In the genomic region with DNA sequence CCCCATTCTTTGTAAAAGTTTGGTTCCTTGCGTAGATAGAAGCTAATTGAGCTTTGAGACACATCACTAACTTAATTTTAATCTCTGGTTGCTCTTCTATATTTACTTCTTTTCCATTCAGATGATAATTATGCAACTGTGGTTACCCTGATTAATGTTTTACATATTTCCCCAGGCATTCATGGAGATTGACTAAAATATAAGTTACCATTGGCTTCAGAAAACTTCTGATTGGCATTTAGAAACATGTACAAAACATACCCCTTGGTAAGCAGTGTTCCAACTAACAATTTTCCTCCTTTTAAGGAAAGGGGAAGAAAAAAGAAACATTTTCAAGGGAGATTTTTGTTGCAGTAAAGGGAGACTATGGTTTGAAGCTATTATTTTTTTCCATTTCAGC, we compare ENCODE assay signal across 32 cellular contexts. TPM values are rescaled to one million over a fixed set of nuclear protein-coding genes. Genes with fewer than 3 reads are reported as not detected.
A peak's percentile ranks its signal among the peaks of the same experiment; 100 is the strongest.
DNase-seq lines count a peak whose midpoint lies in the region; ATAC-seq and TF ChIP-seq lines count a peak whose summit lies in the region.
"Had no signal": no experiment of that assay in that cellular context is flagged by ENCODE, and none has a peak within 500 bp of the region (broad histone marks: within the 10 kb centered on the region; RNA-seq: fewer than 3 reads in every experiment).

No MANE protein-coding gene starts in this region.

- H3K27ac Mint-ChIP-seq in MCF 10A (ENCODE audit: low read depth, unreplicated experiment) (peak overlapping the region; percentile 69), chondrocyte (ENCODE audit: unreplicated experiment) (peak overlapping the region; percentile 79), CD14-positive monocyte (no peak overlapping the region)
- H3K27ac Mint-ChIP-seq: activated CD4-positive, alpha-beta memory T cell treated with anti-CD3 and anti-CD28 coated beads for 36 hours; activated naive CD8-positive, alpha-beta T cell treated with anti-CD3 and anti-CD28 coated beads for 36 hours; activated T-helper 17 cell treated with anti-CD3 and anti-CD28 coated beads, Interleukin-2, amount 50 U/mL, for 72 hours; CD8-positive, alpha-beta T cell; IgD-negative memory B cell; stimulated activated naive CD8-positive, alpha-beta T cell treated with anti-CD3 and anti-CD28 coated beads, Interleukin-15, Interleukin-2, amounts not matched to agents 100 ng/mL and 50 ng/mL, for 24 hours; T-cell had no signal

- TF ChIP-seq CTCF in MCF 10A (IDR thresholded peaks at IDR 0.05; ENCODE audit: unreplicated experiment) (no peak), breast epithelium (IDR thresholded peaks at IDR 0.05) (no peak), chondrocyte (IDR thresholded peaks at IDR 0.05) (no peak), CD14-positive monocyte (IDR thresholded peaks at IDR 0.05) (no peak)

- H3K4me1 Mint-ChIP-seq in MCF 10A (ENCODE audit: insufficient read depth, unreplicated experiment): peaks cover 28% of the 10 kb centered on the region
- H3K4me1 Mint-ChIP-seq in chondrocyte (ENCODE audit: low read depth): peaks cover 36% of the 10 kb centered on the region
- no peaks in the 10 kb centered on the region for H3K4me1 Mint-ChIP-seq in CD14-positive monocyte
- H3K4me1 Mint-ChIP-seq: activated naive CD8-positive, alpha-beta T cell treated with anti-CD3 and anti-CD28 coated beads for 36 hours; activated T-helper 17 cell treated with anti-CD3 and anti-CD28 coated beads, Interleukin-2, amount 50 U/mL, for 72 hours; IgD-negative memory B cell; T-cell had no signal

- H3K9me3 ChIP-seq in breast epithelium (no peaks in the 10 kb centered on the region), mesodermal cell (ENCODE audit: control insufficient read depth, low read length) (no peaks in the 10 kb centered on the region)
- H3K9me3 ChIP-seq: Peyer's patch, sigmoid colon, thoracic aorta, uterus had no signal

- H3K36me3 Mint-ChIP-seq in MCF 10A (ENCODE audit: insufficient read depth, unreplicated experiment): no peaks in the 10 kb centered on the region
- H3K36me3 Mint-ChIP-seq in chondrocyte (ENCODE audit: low read depth): no peaks in the 10 kb centered on the region
- no peaks in the 10 kb centered on the region for H3K36me3 Mint-ChIP-seq in CD14-positive monocyte
- H3K36me3 Mint-ChIP-seq: activated CD4-positive, alpha-beta memory T cell treated with anti-CD3 and anti-CD28 coated beads for 36 hours; activated naive CD8-positive, alpha-beta T cell treated with anti-CD3 and anti-CD28 coated beads for 36 hours; CD8-positive, alpha-beta T cell; T-cell had no signal

- CTCF ChIA-PET in MCF 10A (lab: Yijun Ruan, JAX): interaction anchor here (0.6 kb wide), 2 partner anchors 10 to 41 kb away, joined by 3 to 4 read pairs; no protein-coding TSS in a partner anchor

- H3K27ac ChIP-seq in breast epithelium (no peak overlapping the region), mesodermal cell (ENCODE audit: low read depth, low read length, severe bottlenecking) (peak overlapping the region; percentile 87)
- H3K27ac ChIP-seq: dorsolateral prefrontal cortex, Peyer's patch, sigmoid colon, thoracic aorta, uterus had no signal

- H3K9me3 Mint-ChIP-seq in MCF 10A (ENCODE audit: unreplicated experiment) (peaks cover 8% of the 10 kb centered on the region), chondrocyte (ENCODE audit: low read depth) (no peaks in the 10 kb centered on the region), CD14-positive monocyte (peaks cover 0 to 4% (median 2%) of the 10 kb centered on the region in 7 donors)
- H3K9me3 Mint-ChIP-seq: activated CD4-positive, alpha-beta memory T cell treated with anti-CD3 and anti-CD28 coated beads for 36 hours; activated T-helper 17 cell treated with anti-CD3 and anti-CD28 coated beads, Interleukin-2, amount 50 U/mL, for 72 hours; CD8-positive, alpha-beta T cell; IgD-negative memory B cell had no signal

- no TSS peak for BruUV-seq in MCF 10A (replicated peaks; lab: Mats Ljungman, UMichigan)

- H3K27me3 ChIP-seq in breast epithelium: no peaks in the 10 kb centered on the region
- H3K27me3 ChIP-seq: Peyer's patch, sigmoid colon, uterus had no signal

- no peak overlapping the region for H3K4me3 ChIP-seq in breast epithelium
- H3K4me3 ChIP-seq in mesodermal cell (ENCODE audit: extremely low read depth, insufficient read depth, low read length, poor library complexity, severe bottlenecking): no peak overlapping the region
- H3K4me3 ChIP-seq: dorsolateral prefrontal cortex, Peyer's patch, sigmoid colon, thoracic aorta, uterus had no signal

- intact Hi-C loops in MCF 10A (cut with micrococcal nuclease) (no loop called here), breast epithelium (cut with DNase I; ENCODE audit: low total_unique reads) (loop anchor here (5.0 kb wide), 1 partner anchor 896 kb away; no protein-coding TSS in a partner anchor), CD14-positive monocyte (cut with micrococcal nuclease) (no loop called here)

- H3K4me1 ChIP-seq in breast epithelium (no peaks in the 10 kb centered on the region), mesodermal cell (ENCODE audit: control insufficient read depth, insufficient read depth, low read length, poor library complexity, severe bottlenecking) (peaks cover 42% of the 10 kb centered on the region)
- H3K4me1 ChIP-seq: Peyer's patch, uterus had no signal

- DNase-seq in MCF 10A (ENCODE audit: unreplicated experiment): no peak
- no peak for DNase-seq in breast epithelium (ENCODE audit: low spot score in 2 of 2)
- DNase-seq in chondrocyte (ENCODE audit: low spot score): no peak
- DNase-seq in CD14-positive monocyte (ENCODE audit: low spot score): no peak
- no peak for DNase-seq in GF-D8 (lab: John Stamatoyannopoulos, UW)
- DNase-seq in activated CD8-positive, alpha-beta memory T cell treated with anti-CD3 and anti-CD28 coated beads for 24 hours: no peak
- DNase-seq: 8988T; activated CD4-positive, alpha-beta memory T cell treated with anti-CD3 and anti-CD28 coated beads for 36 hours; activated CD4-positive, CD25-positive, alpha-beta regulatory T cell treated with anti-CD3 and anti-CD28 coated beads, Interleukin-2, amount 50 U/mL, for 72 hours; activated CD8-positive, alpha-beta memory T cell treated with anti-CD3 and anti-CD28 coated beads, Interleukin-2, amount 50 U/mL, for 48 hours; activated naive CD8-positive, alpha-beta T cell treated with anti-CD3 and anti-CD28 coated beads for 36 hours; AML-193; CD8-positive, alpha-beta T cell; cerebellar nuclear complex; dorsolateral prefrontal cortex; H7; head of caudate nucleus; NCI-H1092 treated with DMSO at 0.1 percent for 48 hours; NCI-H187 treated with DMSO at 0.1 percent for 48 hours; NCI-H526 treated with DMSO at 0.1 percent for 48 hours; Peyer's patch; SIG-M5; sigmoid colon; T-cell; uterus had no signal

- no CpG with 5 or more reads among the region's 1 CpG for WGBS in mesodermal cell (ENCODE audit: insufficient coverage in 2 of 2), 2 experiments

- H3K4me3 Mint-ChIP-seq in MCF 10A (ENCODE audit: unreplicated experiment): no peak overlapping the region
- H3K4me3 Mint-ChIP-seq in chondrocyte (ENCODE audit: unreplicated experiment): no peak overlapping the region
- no peak overlapping the region for H3K4me3 Mint-ChIP-seq in CD14-positive monocyte
- H3K4me3 Mint-ChIP-seq: activated CD4-positive, alpha-beta memory T cell treated with anti-CD3 and anti-CD28 coated beads for 36 hours; activated naive CD8-positive, alpha-beta T cell treated with anti-CD3 and anti-CD28 coated beads for 36 hours; activated T-helper 17 cell treated with anti-CD3 and anti-CD28 coated beads, Interleukin-2, amount 50 U/mL, for 72 hours; CD8-positive, alpha-beta T cell; IgD-negative memory B cell; stimulated activated naive CD8-positive, alpha-beta T cell treated with anti-CD3 and anti-CD28 coated beads, Interleukin-15, Interleukin-2, amounts not matched to agents 100 ng/mL and 50 ng/mL, for 24 hours; T-cell had no signal

- no peak for TF ChIP-seq POLR2A in breast epithelium (IDR thresholded peaks at IDR 0.05)

- H3K27me3 Mint-ChIP-seq in MCF 10A (ENCODE audit: insufficient read depth, unreplicated experiment) (no peaks in the 10 kb centered on the region), chondrocyte (ENCODE audit: low read depth) (no peaks in the 10 kb centered on the region), CD14-positive monocyte (ENCODE audit: low read depth in 3 of 3) (peaks cover 0 to 1% (median 0%) of the 10 kb centered on the region in 3 donors)
- H3K27me3 Mint-ChIP-seq: activated CD4-positive, alpha-beta memory T cell treated with anti-CD3 and anti-CD28 coated beads for 36 hours; activated naive CD8-positive, alpha-beta T cell treated with anti-CD3 and anti-CD28 coated beads for 36 hours; activated T-helper 17 cell treated with anti-CD3 and anti-CD28 coated beads, Interleukin-2, amount 50 U/mL, for 72 hours; IgD-negative memory B cell; progenitor cell of endocrine pancreas; stimulated activated naive CD8-positive, alpha-beta T cell treated with anti-CD3 and anti-CD28 coated beads, Interleukin-15, Interleukin-2, amounts not matched to agents 100 ng/mL and 50 ng/mL, for 24 hours; T-cell had no signal

- POLR2A ChIA-PET in MCF 10A (lab: Yijun Ruan, JAX): interaction anchor here (1.3 kb wide), 1 partner anchor 9 kb away, joined by 3 read pairs; no protein-coding TSS in a partner anchor

- no peak for ATAC-seq in GM21515 (IDR thresholded peaks at IDR 0.05; ENCODE audit: unreplicated experiment)
- ATAC-seq: activated T-helper 17 cell treated with anti-CD3 and anti-CD28 coated beads, Interleukin-2, amount 50 U/mL, for 72 hours; CD8-positive, alpha-beta T cell; T-cell had no signal

- H3K36me3 ChIP-seq in breast epithelium (no peaks in the 10 kb centered on the region), mesodermal cell (ENCODE audit: control insufficient read depth, insufficient read depth, low read length) (no peaks in the 10 kb centered on the region)
- H3K36me3 ChIP-seq: Peyer's patch, sigmoid colon, thoracic aorta, uterus had no signal

RNA-seq across cellular contexts. Expression of a gene that starts 43.9 kb away (rescaled TPM):
- total RNA-seq in MCF 10A (2022) (0.02 and 0.05 TPM in 2 replicates), breast epithelium (1 to 10 TPM in 1 of 3 donors, under 1 TPM in 2; 0.64 to 5.0 (median 0.66) TPM), chondrocyte (21.3 to 27.7 TPM (median 21.9 TPM) in 3 replicates)
- 3.4 TPM for polyA plus RNA-seq in mesodermal cell (2013, experiment 1 of 2)
- 2.8 TPM for polyA plus RNA-seq in mesodermal cell (2013, experiment 2 of 2)
- not detected for polyA plus RNA-seq in CD14-positive monocyte
- total RNA-seq: activated CD4-positive, alpha-beta memory T cell treated with anti-CD3 and anti-CD28 coated beads for 36 hours; activated naive CD8-positive, alpha-beta T cell treated with anti-CD3 and anti-CD28 coated beads for 36 hours; activated T-helper 17 cell treated with anti-CD3 and anti-CD28 coated beads, Interleukin-2, amount 50 U/mL, for 72 hours; CD8-positive, alpha-beta T cell had no signal
- polyA plus RNA-seq: IgD-negative memory B cell had no signal

Comparison
In these comparisons a context has a peak if more than half of its experiments do, and no peak if none do; other contexts are left out.
1. H3K27ac Mint-ChIP-seq: peak in MCF 10A (single experiment) and chondrocyte (single experiment); none in CD14-positive monocyte (0 of 7).